Comparison of ENCODE assay signal across 9 cellular contexts in genomic region chr6:76861403-76861802, GRCh38.
A peak's percentile ranks its signal among the peaks of the same experiment; 100 is the strongest.
DNase-seq lines count a peak whose midpoint lies in the region; ATAC-seq and TF ChIP-seq lines count a peak whose summit lies in the region.
"Had no signal": no experiment of that assay in that cellular context is flagged by ENCODE, and none has a peak within 500 bp of the region (broad histone marks: within the 10 kb centered on the region; RNA-seq: fewer than 3 reads in every experiment).

No MANE protein-coding gene starts in this region.

- peak; percentile 99 for ATAC-seq in GM18868 (IDR thresholded peaks at IDR 0.05; ENCODE audit: unreplicated experiment)
- peak; percentile 97 for ATAC-seq in HG03432 (IDR thresholded peaks at IDR 0.05; ENCODE audit: unreplicated experiment)
- ATAC-seq in activated T-cell treated with anti-CD3 and anti-CD28 coated beads, Interleukin-2, amount 50 U/mL, for 4 hours: no peak

- H3K4me1 Mint-ChIP-seq in activated T-cell treated with anti-CD3 and anti-CD28 coated beads, Interleukin-2, amount 50 U/mL, for 4 hours (ENCODE audit: low read depth): no peaks in the 10 kb centered on the region
- H3K4me1 Mint-ChIP-seq: activated naive CD8-positive, alpha-beta T cell treated with anti-CD3 and anti-CD28 coated beads, Interleukin-2, amount 10 ng/mL, durations not matched to agents 7 days and 5 days had no signal

- in situ Hi-C loops in brain microvascular endothelial cell (cut with HindIII; ENCODE audit: low pct_ligation_motif_present, low sequenced_read_pairs): no loop called here

- H3K27me3 Mint-ChIP-seq in activated T-cell treated with anti-CD3 and anti-CD28 coated beads, Interleukin-2, amount 50 U/mL, for 4 hours (ENCODE audit: low read depth): no peaks in the 10 kb centered on the region
- H3K27me3 Mint-ChIP-seq: activated naive CD8-positive, alpha-beta T cell treated with anti-CD3 and anti-CD28 coated beads, Interleukin-2, amount 10 ng/mL, durations not matched to agents 7 days and 5 days had no signal

- no peak overlapping the region for H3K27ac ChIP-seq in brain microvascular endothelial cell

- no peak overlapping the region for H3K4me3 ChIP-seq in brain microvascular endothelial cell (ENCODE audit: low read depth, low read length)
- no peak overlapping the region for H3K4me3 ChIP-seq in retinal pigment epithelial cell (ENCODE audit: low read length)

- peaks cover 4% of the 10 kb centered on the region for H3K9me3 Mint-ChIP-seq in activated T-cell treated with anti-CD3 and anti-CD28 coated beads, Interleukin-2, amount 50 U/mL, for 4 hours
- H3K9me3 Mint-ChIP-seq: activated naive CD8-positive, alpha-beta T cell treated with anti-CD3 and anti-CD28 coated beads, Interleukin-2, amount 10 ng/mL, durations not matched to agents 7 days and 5 days had no signal

- TF ChIP-seq CTCF in brain microvascular endothelial cell (IDR thresholded peaks at IDR 0.05; ENCODE audit: low read depth, low read length, missing control alignments) (peak; percentile 56), retinal pigment epithelial cell (conservative IDR thresholded peaks at IDR 0.05; ENCODE audit: low read depth, low read length) (peak; percentile 47)

- H3K4me3 Mint-ChIP-seq in activated T-cell treated with anti-CD3 and anti-CD28 coated beads, Interleukin-2, amount 50 U/mL, for 4 hours: no peak overlapping the region
- H3K4me3 Mint-ChIP-seq: activated naive CD8-positive, alpha-beta T cell treated with anti-CD3 and anti-CD28 coated beads, Interleukin-2, amount 10 ng/mL, durations not matched to agents 7 days and 5 days had no signal

- DNase-seq in AML-193 (lab: John Stamatoyannopoulos, UW): peak; percentile 43 to 44
- DNase-seq in brain microvascular endothelial cell: no peak
- no peak for DNase-seq in retinal pigment epithelial cell (ENCODE audit: low read depth)
- no peak for DNase-seq in NCI-H510A (lab: John Stamatoyannopoulos, UW)
- no peak for DNase-seq in KG1 (lab: John Stamatoyannopoulos, UW)
- no peak for DNase-seq in activated T-cell treated with anti-CD3 and anti-CD28 coated beads, Interleukin-2, amount 50 U/mL, for 4 hours
- DNase-seq: activated naive CD8-positive, alpha-beta T cell treated with anti-CD3 and anti-CD28 coated beads, Interleukin-2, amount 10 ng/mL, durations not matched to agents 7 days and 5 days had no signal

- no peaks in the 10 kb centered on the region for H3K27me3 ChIP-seq in brain microvascular endothelial cell (replicated peaks)

- H3K36me3 ChIP-seq in brain microvascular endothelial cell (replicated peaks): no peaks in the 10 kb centered on the region

- H3K36me3 Mint-ChIP-seq in activated T-cell treated with anti-CD3 and anti-CD28 coated beads, Interleukin-2, amount 50 U/mL, for 4 hours (ENCODE audit: insufficient read depth): no peaks in the 10 kb centered on the region
- H3K36me3 Mint-ChIP-seq: activated naive CD8-positive, alpha-beta T cell treated with anti-CD3 and anti-CD28 coated beads, Interleukin-2, amount 10 ng/mL, durations not matched to agents 7 days and 5 days had no signal

Comparison
In these comparisons a context has a peak if more than half of its experiments do, and no peak if none do; other contexts are left out.
1. DNase-seq: peak in AML-193 (2 of 2); none in brain microvascular endothelial cell (single experiment), retinal pigment epithelial cell (single experiment), NCI-H510A (single experiment), KG1 (single experiment) and activated T-cell treated with anti-CD3 and anti-CD28 coated beads, Interleukin-2, amount 50 U/mL, for 4 hours (single experiment).
2. ATAC-seq: peak in GM18868 (single experiment) and HG03432 (single experiment); none in activated T-cell treated with anti-CD3 and anti-CD28 coated beads, Interleukin-2, amount 50 U/mL, for 4 hours (0 of 2).